10 cellular contexts compared by ENCODE assay signal in the genomic region with DNA sequence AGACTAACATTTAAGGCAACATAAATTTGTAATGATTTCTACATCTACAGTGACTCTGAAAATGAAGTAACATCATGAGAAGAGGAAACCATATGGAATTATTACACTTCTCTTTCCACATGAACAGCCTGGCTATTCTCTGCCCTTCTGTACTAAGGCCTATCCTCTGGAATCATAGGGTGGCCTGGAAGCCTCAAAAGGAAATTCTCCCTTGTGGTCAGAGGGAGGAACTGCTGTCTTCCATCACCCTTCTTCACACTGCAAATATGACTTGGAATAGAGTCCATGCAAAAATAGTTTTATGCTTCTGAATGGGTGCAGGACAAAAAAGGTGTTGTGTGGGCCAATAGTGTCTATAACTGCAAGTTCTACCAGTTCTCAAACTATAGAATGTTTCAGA. TPM values are rescaled to one million over a fixed set of nuclear protein-coding genes. Genes with fewer than 3 reads are reported as not detected.
DNase-seq lines count a peak whose midpoint lies in the region; ATAC-seq and TF ChIP-seq lines count a peak whose summit lies in the region.
"Had no signal": no experiment of that assay in that cellular context is flagged by ENCODE, and none has a peak within 500 bp of the region (broad histone marks: within the 10 kb centered on the region; RNA-seq: fewer than 3 reads in every experiment).

No MANE protein-coding gene starts in this region.

- H3K4me1 ChIP-seq in IMR-90 (ENCODE audit: control insufficient read depth, insufficient read depth, low read length) (no peaks in the 10 kb centered on the region), upper lobe of left lung (no peaks in the 10 kb centered on the region)

- H3K4me3 ChIP-seq in IMR-90 (ENCODE audit: insufficient read depth, low read depth, low read length): no peak overlapping the region
- H3K4me3 ChIP-seq in brain microvascular endothelial cell (ENCODE audit: low read depth, low read length): no peak overlapping the region
- H3K4me3 ChIP-seq in upper lobe of left lung: no peak overlapping the region

- no peaks in the 10 kb centered on the region for H4K20me1 ChIP-seq in IMR-90 (ENCODE audit: insufficient read depth, low read length)

- no peak overlapping the region for H3K9ac ChIP-seq in IMR-90 (ENCODE audit: low read depth, low read length)

- no peak overlapping the region for H3K4me2 ChIP-seq in IMR-90 (ENCODE audit: low read depth, low read length)

- H2AK5ac ChIP-seq in IMR-90 (ENCODE audit: low read depth, low read length): no peak overlapping the region

- H3K27me3 Mint-ChIP-seq in nephron (ENCODE audit: low read depth): no peaks in the 10 kb centered on the region
- H3K27me3 Mint-ChIP-seq: central memory CD8-positive, alpha-beta T cell had no signal

- no peak overlapping the region for H2BK20ac ChIP-seq in IMR-90 (ENCODE audit: low read depth, low read length)

- no peak overlapping the region for H2AFZ ChIP-seq in IMR-90 (replicated peaks; ENCODE audit: low read length, poor library complexity)

- no peaks in the 10 kb centered on the region for H3K4me1 Mint-ChIP-seq in nephron
- H3K4me1 Mint-ChIP-seq: central memory CD8-positive, alpha-beta T cell had no signal

- CTCF ChIA-PET in IMR-90 (lab: Yijun Ruan, JAX): no interaction called here

- H3K9me3 ChIP-seq in IMR-90 (ENCODE audit: control insufficient read depth, insufficient read depth, low read length): no peaks in the 10 kb centered on the region
- no peaks in the 10 kb centered on the region for H3K9me3 ChIP-seq in upper lobe of left lung

- no peak overlapping the region for H2BK5ac ChIP-seq in IMR-90 (ENCODE audit: low read depth, low read length, poor library complexity, severe bottlenecking)

- H4K5ac ChIP-seq in IMR-90 (ENCODE audit: low read depth, low read length): no peak overlapping the region

- no peak overlapping the region for H2BK15ac ChIP-seq in IMR-90 (ENCODE audit: low read depth, low read length)

- H3K56ac ChIP-seq in IMR-90 (ENCODE audit: extremely low read depth, insufficient read depth, low read length): no peak overlapping the region

- in situ Hi-C loops in IMR-90 (cut with MboI; ENCODE audit: low sequenced_read_pairs): no loop called here
- in situ Hi-C loops in brain microvascular endothelial cell (cut with HindIII; ENCODE audit: low pct_ligation_motif_present, low sequenced_read_pairs): no loop called here

- ATAC-seq in IMR-90 (ENCODE audit: low read depth) (peak; percentile 91), upper lobe of left lung (ENCODE audit: low FRiP score in 2 of 2) (no peak), HG03457 (IDR thresholded peaks at IDR 0.05; ENCODE audit: unreplicated experiment) (no peak)

- H4K91ac ChIP-seq in IMR-90 (ENCODE audit: insufficient read depth, low read depth, low read length): no peak overlapping the region

- POLR2A ChIA-PET in IMR-90 (lab: Charles Lee; ENCODE audit: unreplicated experiment): no interaction called here

- peak; percentile 41; the same call in 1 of the 2 replicates for TF ChIP-seq RAD21 in IMR-90 (IDR thresholded peaks at IDR 0.05; ENCODE audit: low read length)

- H3K9me1 ChIP-seq in IMR-90 (ENCODE audit: insufficient read depth, low read length): no peaks in the 10 kb centered on the region

- intact Hi-C loops in IMR-90 (cut with micrococcal nuclease): no loop called here

- TF ChIP-seq POLR2A in IMR-90 (IDR thresholded peaks at IDR 0.05; ENCODE audit: low read depth, low read length) (no peak), upper lobe of left lung (IDR thresholded peaks at IDR 0.05) (no peak)

- no peaks in the 10 kb centered on the region for H3K36me3 ChIP-seq in IMR-90 (ENCODE audit: control insufficient read depth, insufficient read depth, low read length)
- no peaks in the 10 kb centered on the region for H3K36me3 ChIP-seq in brain microvascular endothelial cell (replicated peaks)
- H3K36me3 ChIP-seq in upper lobe of left lung: no peaks in the 10 kb centered on the region

- H3K27ac ChIP-seq in IMR-90 (ENCODE audit: insufficient read depth, low read length): no peak overlapping the region
- H3K27ac ChIP-seq in brain microvascular endothelial cell: no peak overlapping the region
- H3K27ac ChIP-seq in upper lobe of left lung: no peak overlapping the region

- no peak for TF ChIP-seq EP300 in upper lobe of left lung (IDR thresholded peaks at IDR 0.05)

- H3K79me1 ChIP-seq in IMR-90 (ENCODE audit: low read depth in 1 of 2, low read length in 2 of 2): no peaks in the 10 kb centered on the region

- no TSS peak for BruUV-seq in IMR-90 (replicated peaks; lab: Mats Ljungman, UMichigan)

- H3K9me3 Mint-ChIP-seq in nephron: peaks cover 14% of the 10 kb centered on the region
- H3K9me3 Mint-ChIP-seq: central memory CD8-positive, alpha-beta T cell had no signal

- no peak overlapping the region for H2BK120ac ChIP-seq in IMR-90 (ENCODE audit: low read depth, low read length)

- H4K8ac ChIP-seq in IMR-90 (ENCODE audit: low read depth in 2 of 2, low read length in 2 of 2): no peak overlapping the region

- no peak overlapping the region for H3K4ac ChIP-seq in IMR-90 (ENCODE audit: low read depth, low read length)

- H3K36me3 Mint-ChIP-seq in nephron (ENCODE audit: low read depth): peaks cover 15% of the 10 kb centered on the region

- DNase-seq in GDM1 (lab: John Stamatoyannopoulos, UW): peak; percentile 1
- peak; percentile 45 for DNase-seq in IMR-90
- DNase-seq in brain microvascular endothelial cell: peak; percentile 47
- no peak for DNase-seq in upper lobe of left lung
- DNase-seq in NCI-H1105 treated with DMSO at 0.1 percent for 48 hours (lab: John Stamatoyannopoulos, UW): no peak
- no peak for DNase-seq in DMS153 treated with DMSO at 0.1 percent for 48 hours (lab: John Stamatoyannopoulos, UW; ENCODE audit: unreplicated experiment)
- DNase-seq: occipital lobe had no signal

- H3K23ac ChIP-seq in IMR-90 (ENCODE audit: low read depth, low read length): no peak overlapping the region

- H3K14ac ChIP-seq in IMR-90 (replicated peaks; ENCODE audit: low read depth, low read length): no peak overlapping the region

- no peak overlapping the region for H3K27ac Mint-ChIP-seq in nephron

- no peaks in the 10 kb centered on the region for H3K27me3 ChIP-seq in IMR-90 (ENCODE audit: control insufficient read depth, insufficient read depth, low read length)
- no peaks in the 10 kb centered on the region for H3K27me3 ChIP-seq in brain microvascular endothelial cell (replicated peaks)
- H3K27me3 ChIP-seq in upper lobe of left lung: no peaks in the 10 kb centered on the region

- dilution Hi-C loops in IMR-90 (cut with HindIII; ENCODE audit: low sequenced_read_pairs, unreplicated experiment): no loop called here

- peak; percentile 35 for TF ChIP-seq CTCF in IMR-90 (conservative IDR thresholded peaks at IDR 0.05; ENCODE audit: low read depth, low read length)
- peak; percentile 75 for TF ChIP-seq CTCF in brain microvascular endothelial cell (IDR thresholded peaks at IDR 0.05; ENCODE audit: low read depth, low read length, missing control alignments)
- peak in 2 of 3 experiments; percentile 21 to 33 for TF ChIP-seq CTCF in nephron (IDR thresholded peaks at IDR 0.05; ENCODE audit: unreplicated experiment in 3 of 3)
- TF ChIP-seq CTCF in upper lobe of left lung (IDR thresholded peaks at IDR 0.05): peak in 3 of 6 experiments; percentile 17 to 25 (median 21)

- H3K18ac ChIP-seq in IMR-90 (ENCODE audit: low read depth, low read length): no peak overlapping the region

- no peak overlapping the region for H2AK9ac ChIP-seq in IMR-90 (replicated peaks; ENCODE audit: low read depth, low read length, poor library complexity)

- H3K4me3 Mint-ChIP-seq in nephron: no peak overlapping the region
- H3K4me3 Mint-ChIP-seq: central memory CD8-positive, alpha-beta T cell had no signal

TF ChIP-seq in IMR-90, 13 proteins besides CTCF, POLR2A, EP300 and RAD21:
- TF ChIP-seq SMC3 (IDR thresholded peaks at IDR 0.05; ENCODE audit: low read depth, low read length) (peak; percentile 10; the same call in 1 of the 2 replicates), BHLHE40 (IDR thresholded peaks at IDR 0.05; ENCODE audit: low read depth, low read length) (no peak)

RNA-seq across cellular contexts. Expression of gene SH3BGRL2, which starts 44.6 kb away (rescaled TPM):
- total RNA-seq in IMR-90 (2012; rRNA removed) (5.6 and 9.7 TPM in 2 replicates), upper lobe of left lung (10 to 100 TPM; 23.6 to 65.8 (median 25.4) TPM)
- 1.7 and 2.4 TPM in 2 replicates for polyA plus RNA-seq in IMR-90 (2012; rRNA removed)
- polyA plus RNA-seq in IMR-90 (2012; cell fraction: cytosol; rRNA removed): 0.53 and 0.80 TPM in 2 replicates
- polyA plus RNA-seq in IMR-90 (2012; cell fraction: nucleus; rRNA removed; ENCODE audit: low replicate concordance): 0.22 and 1.4 TPM in 2 replicates

RNA-seq across cellular contexts. Expression of gene LCA5, which starts 49.3 kb away (rescaled TPM):
- total RNA-seq in IMR-90 (2012; rRNA removed) (2.0 and 3.3 TPM in 2 replicates), upper lobe of left lung (10 to 100 TPM in 1 of 6 donors, 1 to 10 TPM in 5; 2.9 to 16.6 (median 5.1) TPM)
- polyA plus RNA-seq in IMR-90 (2012; rRNA removed): 0.87 and 1.2 TPM in 2 replicates
- 0.15 and 0.17 TPM in 2 replicates for polyA plus RNA-seq in IMR-90 (2012; cell fraction: cytosol; rRNA removed)
- 0.16 and 0.95 TPM in 2 replicates for polyA plus RNA-seq in IMR-90 (2012; cell fraction: nucleus; rRNA removed; ENCODE audit: low replicate concordance)

Comparison
In these comparisons a context has a peak if more than half of its experiments do, and no peak if none do; other contexts are left out.
1. DNase-seq: peak in GDM1 (single experiment), IMR-90 (single experiment) and brain microvascular endothelial cell (single experiment); none in upper lobe of left lung (0 of 2), NCI-H1105 treated with DMSO at 0.1 percent for 48 hours (single experiment) and DMS153 treated with DMSO at 0.1 percent for 48 hours (single experiment).